In genomic region chr5:124395899-124396298, GRCh38 we compare ENCODE assay signal across 25 cellular contexts.
"Had no signal": no experiment of that assay in that cellular context is flagged by ENCODE, and none has a peak within 500 bp of the region (broad histone marks: within the 10 kb centered on the region; RNA-seq: fewer than 3 reads in every experiment).

No MANE protein-coding gene starts in this region.

- H3K27ac ChIP-seq: ascending aorta, gastrocnemius medialis, hepatocyte, stomach, testis, transverse colon had no signal

- DNase-seq: activated CD4-positive, alpha-beta T cell treated with anti-CD3 and anti-CD28 coated beads for 4 hours; activated CD4-positive, alpha-beta T cell treated with anti-CD3 and anti-CD28 coated beads, Interleukin-2, amount 50 U/mL, for 4 hours; activated effector memory CD4-positive, alpha-beta T cell treated with Interleukin-2 at 50 U/mL for 16 hours; activated naive CD4-positive, alpha-beta T cell treated with Interleukin-2 at 50 U/mL for 16 hours; activated T-cell treated with anti-CD3 and anti-CD28 coated beads for 4 hours; activated T-cell treated with anti-CD3 and anti-CD28 coated beads, Interleukin-2, amount 50 U/mL, for 72 hours; central memory CD4-positive, alpha-beta T cell; dermis blood vessel endothelial cell; effector memory CD4-positive, alpha-beta T cell; erythroblast; left colon; mammary epithelial cell; naive thymus-derived CD8-positive, alpha-beta T cell; stimulated activated CD4-positive, alpha-beta T cell treated with anti-CD3 and anti-CD28 coated beads, Interleukin-15, amount 100 ng/mL, for 24 hours; stimulated activated CD4-positive, alpha-beta T cell treated with anti-CD3 and anti-CD28 coated beads, Interleukin-2, amount 100 ng/mL, for 24 hours; stimulated activated naive B cell treated with anti-CD40 and anti-IgM and Interleukin-4, amounts not matched to agents 10 μg/mL and 1 μg/mL and 100 μg/mL, for 72 hours; stomach; T-helper 1 cell; testis; transverse colon had no signal

- H3K27me3 ChIP-seq: ascending aorta, gastrocnemius medialis, hepatocyte, stomach, testis, transverse colon had no signal

- H3K4me2 ChIP-seq: hepatocyte had no signal

- ATAC-seq: activated T-cell treated with anti-CD3 and anti-CD28 coated beads, Interleukin-2, amount 50 U/mL, for 72 hours; left colon; naive thymus-derived CD8-positive, alpha-beta T cell; stimulated activated naive B cell treated with anti-CD40 and anti-IgM and Interleukin-4, amounts not matched to agents 10 μg/mL and 1 μg/mL and 100 μg/mL, for 72 hours had no signal

- H3K36me3 ChIP-seq: ascending aorta, gastrocnemius medialis, stomach, transverse colon had no signal

- H3K79me2 ChIP-seq: hepatocyte had no signal

- H3K4me1 ChIP-seq: ascending aorta, stomach, testis, transverse colon had no signal

- H3K4me3 ChIP-seq: ascending aorta, gastrocnemius medialis, hepatocyte, stomach, testis, transverse colon had no signal

- FAIRE-seq: colon, keratinocyte had no signal
